Comparison of ENCODE assay signal across 1 cellular context in genomic region chr9:33455952-33456351, GRCh38.
TF ChIP-seq lines count a peak whose summit lies in the region.

No MANE protein-coding gene starts in this region.

TF ChIP-seq in HEK293T, 16 proteins besides CTCF, POLR2A, EP300 and RAD21 (continued from another document):
- TF ChIP-seq PKNOX1 (IDR thresholded peaks at IDR 0.05) (no peak), TARDBP (IDR thresholded peaks at IDR 0.05) (no peak), HDGF (IDR thresholded peaks at IDR 0.05; ENCODE audit: borderline replicate concordance) (no peak), SUZ12 (IDR thresholded peaks at IDR 0.05) (no peak), CTBP1 (IDR thresholded peaks at IDR 0.05; ENCODE audit: borderline replicate concordance) (no peak)
